In genomic region chr9:110220809-110221208, GRCh38 we compare ENCODE assay signal across 1 cellular context.
TF ChIP-seq lines count a peak whose summit lies in the region.

No MANE protein-coding gene starts in this region.

TF ChIP-seq in HepG2, 621 proteins besides CTCF, POLR2A, EP300 and RAD21 (continued from another document):
- TF ChIP-seq HIC2 (CRISPR knock-in tag; IDR thresholded peaks at IDR 0.05; ENCODE audit: low read depth) = no peak
- peak; percentile 61 for TF ChIP-seq NR2F6 (IDR thresholded peaks at IDR 0.05)
- TF ChIP-seq NR2F6 (CRISPR knock-in tag; IDR thresholded peaks at IDR 0.05) = peak; percentile 86
- peak; percentile 55; the same call in 1 of the 2 replicates for TF ChIP-seq MEIS1 (CRISPR knock-in tag; IDR thresholded peaks at IDR 0.05; ENCODE audit: borderline replicate concordance)
- TF ChIP-seq CHD4 (IDR thresholded peaks at IDR 0.05; ENCODE audit: borderline replicate concordance, low read length) = no peak
- TF ChIP-seq ZNF337 (CRISPR knock-in tag; IDR thresholded peaks at IDR 0.05; ENCODE audit: borderline replicate concordance, low read depth) = no peak
- TF ChIP-seq DNMT3B (CRISPR knock-in tag; conservative IDR thresholded peaks at IDR 0.05) = no peak
- no peak for TF ChIP-seq ZNF180 (CRISPR knock-in tag; IDR thresholded peaks at IDR 0.05; ENCODE audit: borderline replicate concordance, low read depth)
- TF ChIP-seq SRSF4 (IDR thresholded peaks at IDR 0.05; ENCODE audit: low read depth, low read length, poor library complexity, severe bottlenecking) = no peak
- TF ChIP-seq GTF2F1 (IDR thresholded peaks at IDR 0.05; ENCODE audit: low read length) = no peak
- no peak for TF ChIP-seq MEF2D (CRISPR knock-in tag; IDR thresholded peaks at IDR 0.05)
- TF ChIP-seq GMEB2 (CRISPR knock-in tag; IDR thresholded peaks at IDR 0.05; ENCODE audit: low read depth) = peak; percentile 16; the same call in 1 of the 2 replicates
- no peak for TF ChIP-seq SOX6 (IDR thresholded peaks at IDR 0.05)
- TF ChIP-seq SOX6 (CRISPR knock-in tag; IDR thresholded peaks at IDR 0.05) = peak; percentile 91
- no peak for TF ChIP-seq STAT5B (CRISPR knock-in tag; IDR thresholded peaks at IDR 0.05)
- TF ChIP-seq ZNF576 (CRISPR knock-in tag; IDR thresholded peaks at IDR 0.05) = no peak
- no peak for TF ChIP-seq ATF7 (IDR thresholded peaks at IDR 0.05)
- peak; percentile 40; the same call in 1 of the 2 replicates for TF ChIP-seq ATF7 (CRISPR knock-in tag; IDR thresholded peaks at IDR 0.05)
- TF ChIP-seq KMT2B (CRISPR knock-in tag; IDR thresholded peaks at IDR 0.05) = no peak
- no peak for TF ChIP-seq ZNF335 (CRISPR knock-in tag; IDR thresholded peaks at IDR 0.05)
- TF ChIP-seq TFDP2 (CRISPR knock-in tag; IDR thresholded peaks at IDR 0.05) = 0 out of 2 replicates have a peak, but pooled peaks have one; percentile 36
- 0 out of 2 replicates have a peak, but pooled peaks have one; percentile 47 for TF ChIP-seq YEATS4 (CRISPR knock-in tag; IDR thresholded peaks at IDR 0.05; ENCODE audit: borderline replicate concordance)
- TF ChIP-seq ZBTB7A (CRISPR knock-in tag; IDR thresholded peaks at IDR 0.05) = no peak
- peak; percentile 67 for TF ChIP-seq THAP11 (CRISPR knock-in tag; IDR thresholded peaks at IDR 0.05)
- TF ChIP-seq ARID5B (CRISPR knock-in tag; IDR thresholded peaks at IDR 0.05) = peak; percentile 95
- TF ChIP-seq HNRNPH1 (optimal IDR thresholded peaks at IDR 0.05; ENCODE audit: low read depth, low read length) = no peak
- no peak for TF ChIP-seq BCL3 (CRISPR knock-in tag; IDR thresholded peaks at IDR 0.05)
- TF ChIP-seq KDM6A (CRISPR knock-in tag; IDR thresholded peaks at IDR 0.05; ENCODE audit: low read depth) = peak; percentile 86
- TF ChIP-seq ZNF296 (CRISPR knock-in tag; conservative IDR thresholded peaks at IDR 0.05) = no peak
- no peak for TF ChIP-seq NKX3-1 (CRISPR knock-in tag; IDR thresholded peaks at IDR 0.05)
- TF ChIP-seq LBX2 (CRISPR knock-in tag; IDR thresholded peaks at IDR 0.05; ENCODE audit: borderline replicate concordance) = no peak
- no peak for TF ChIP-seq CEBPB (IDR thresholded peaks at IDR 0.05; ENCODE audit: borderline replicate concordance, low read depth, low read length)
- TF ChIP-seq NONO (IDR thresholded peaks at IDR 0.05) = no peak
- peak; percentile 84 for TF ChIP-seq NONO (CRISPR knock-in tag; conservative IDR thresholded peaks at IDR 0.05)
- no peak for TF ChIP-seq KAT2B (IDR thresholded peaks at IDR 0.05; ENCODE audit: borderline replicate concordance, low read depth, low read length)
